Comparison of ENCODE assay signal across 13 cellular contexts in genomic region chr5:80220268-80220897, GRCh38. TPM values are rescaled to one million over a fixed set of nuclear protein-coding genes. Genes with fewer than 3 reads are reported as not detected.
DNase-seq lines count a peak whose midpoint lies in the region; ATAC-seq and TF ChIP-seq lines count a peak whose summit lies in the region.
"Had no signal": no experiment of that assay in that cellular context is flagged by ENCODE, and none has a peak within 500 bp of the region (broad histone marks: within the 10 kb centered on the region; RNA-seq: fewer than 3 reads in every experiment).

No MANE protein-coding gene starts in this region.

- no peak overlapping the region for H3K9ac ChIP-seq in colonic mucosa (ENCODE audit: low read depth in 2 of 2, low read length in 2 of 2)

- H3K4me1 ChIP-seq in mucosa of descending colon (ENCODE audit: low read depth) (peaks cover 19% of the 10 kb centered on the region), colonic mucosa (peaks cover 18% of the 10 kb centered on the region)

- no peaks in the 10 kb centered on the region for H3K27me3 ChIP-seq in colonic mucosa
- H3K27me3 ChIP-seq: left lung, transverse colon had no signal

- H3K36me3 ChIP-seq in mucosa of descending colon (ENCODE audit: low read depth): no peaks in the 10 kb centered on the region
- H3K36me3 ChIP-seq in colonic mucosa: no peaks in the 10 kb centered on the region
- H3K36me3 ChIP-seq: left lung, transverse colon had no signal

- no peaks in the 10 kb centered on the region for H3K9me3 Mint-ChIP-seq in activated naive CD8-positive, alpha-beta T cell treated with anti-CD3 and anti-CD28 coated beads for 36 hours
- H3K9me3 Mint-ChIP-seq: nephron had no signal

- H3K4me3 Mint-ChIP-seq in activated naive CD8-positive, alpha-beta T cell treated with anti-CD3 and anti-CD28 coated beads for 36 hours: no peak overlapping the region
- H3K4me3 Mint-ChIP-seq: nephron had no signal

- intact Hi-C loops in mucosa of descending colon (cut with DNase I, micrococcal nuclease) (no loop called here), colonic mucosa (cut with DNase I) (no loop called here)

- peaks cover 15% of the 10 kb centered on the region for H3K36me3 Mint-ChIP-seq in activated naive CD8-positive, alpha-beta T cell treated with anti-CD3 and anti-CD28 coated beads for 36 hours

- no peak for TF ChIP-seq CTCF in mucosa of descending colon (IDR thresholded peaks at IDR 0.05)
- TF ChIP-seq CTCF in colonic mucosa (IDR thresholded peaks at IDR 0.05): no peak

- DNase-seq in DMS79 treated with DMSO at 0.1 percent for 48 hours (lab: John Stamatoyannopoulos, UW): peak; percentile 59
- DNase-seq in NCI-H1417 (lab: John Stamatoyannopoulos, UW): peak in 2 of 3 experiments; percentile 56 to 73
- no peak for DNase-seq in activated naive CD8-positive, alpha-beta T cell treated with anti-CD3 and anti-CD28 coated beads for 36 hours
- no peak for DNase-seq in mucosa of descending colon
- no peak for DNase-seq in central memory CD4-positive, alpha-beta T cell
- DNase-seq in colonic mucosa: no peak
- DNase-seq: head of caudate nucleus, left lung, NCI-H446, transverse colon had no signal

- H3K4me3 ChIP-seq in mucosa of descending colon: no peak overlapping the region
- H3K4me3 ChIP-seq in colonic mucosa: no peak overlapping the region
- H3K4me3 ChIP-seq: left lung, transverse colon had no signal

- H3K27ac ChIP-seq in colonic mucosa: no peak overlapping the region
- H3K27ac ChIP-seq: left lung had no signal

- ATAC-seq in mucosa of descending colon (peak; percentile 52), GM18517 (IDR thresholded peaks at IDR 0.05; ENCODE audit: unreplicated experiment) (no peak), HG02759 (IDR thresholded peaks at IDR 0.05; ENCODE audit: unreplicated experiment) (no peak)
- ATAC-seq: left lung had no signal

- H3K9me3 ChIP-seq in mucosa of descending colon (no peaks in the 10 kb centered on the region), colonic mucosa (no peaks in the 10 kb centered on the region)
- H3K9me3 ChIP-seq: left lung, transverse colon had no signal

- peak overlapping the region; percentile 81 for H3K27ac Mint-ChIP-seq in activated naive CD8-positive, alpha-beta T cell treated with anti-CD3 and anti-CD28 coated beads for 36 hours

- no peaks in the 10 kb centered on the region for H3K27me3 Mint-ChIP-seq in activated naive CD8-positive, alpha-beta T cell treated with anti-CD3 and anti-CD28 coated beads for 36 hours

- H3K4me1 Mint-ChIP-seq in activated naive CD8-positive, alpha-beta T cell treated with anti-CD3 and anti-CD28 coated beads for 36 hours: peaks cover 64% of the 10 kb centered on the region

RNA-seq across cellular contexts. Expression of gene SERINC5, which starts 35.5 kb away (rescaled TPM):
- 10 to 100 TPM; 22.0 to 25.1 TPM for total RNA-seq in activated naive CD8-positive, alpha-beta T cell treated with anti-CD3 and anti-CD28 coated beads for 36 hours
- total RNA-seq in mucosa of descending colon (100 to 1,000 TPM in 2 of 3 donors, 10 to 100 TPM in 1; 66.6 to 153 (median 126) TPM), colonic mucosa (100 to 1,000 TPM; 138 to 141 TPM)

Comparison
In these comparisons a context has a peak if more than half of its experiments do, and no peak if none do; other contexts are left out.
1. DNase-seq: peak in DMS79 treated with DMSO at 0.1 percent for 48 hours (single experiment) and NCI-H1417 (2 of 3); none in activated naive CD8-positive, alpha-beta T cell treated with anti-CD3 and anti-CD28 coated beads for 36 hours (single experiment), mucosa of descending colon (0 of 3), central memory CD4-positive, alpha-beta T cell (single experiment) and colonic mucosa (single experiment).